Comparison of ENCODE assay signal across 20 cellular contexts in genomic region chr1:207922554-207922953, GRCh38. TPM values are rescaled to one million over a fixed set of nuclear protein-coding genes. Genes with fewer than 3 reads are reported as not detected.
DNase-seq lines count a peak whose midpoint lies in the region; ATAC-seq and TF ChIP-seq lines count a peak whose summit lies in the region.
"Had no signal": no experiment of that assay in that cellular context is flagged by ENCODE, and none has a peak within 500 bp of the region (broad histone marks: within the 10 kb centered on the region; RNA-seq: fewer than 3 reads in every experiment).

No MANE protein-coding gene starts in this region.

- H3K4me3 Mint-ChIP-seq in natural killer cell treated with Interleukin-12 subunit alpha and Interleukin-12 subunit beta and Interleukin-15 and Interleukin-18, amount 100 ng/mL, for 72 hours: no peak overlapping the region
- H3K4me3 Mint-ChIP-seq in natural killer cell (no peak overlapping the region), HFFc6 (no peak overlapping the region; the same call in 1 of the 2 replicates), T-helper 17 cell (no peak overlapping the region)
- H3K4me3 Mint-ChIP-seq: endodermal cell, immature natural killer cell had no signal

- peaks cover 40% of the 10 kb centered on the region for H3K4me1 ChIP-seq in right cardiac atrium (ENCODE audit: control insufficient read depth, insufficient read depth, low read length)
- H3K4me1 ChIP-seq: SJSA1 had no signal

- H3K27me3 ChIP-seq in right cardiac atrium (ENCODE audit: control insufficient read depth, insufficient read depth): no peaks in the 10 kb centered on the region
- H3K27me3 ChIP-seq: brain microvascular endothelial cell, SJSA1 had no signal

- peaks cover 20 to 35% of the 10 kb centered on the region in 2 donors for H3K27me3 Mint-ChIP-seq in natural killer cell treated with Interleukin-12 subunit alpha and Interleukin-12 subunit beta and Interleukin-15 and Interleukin-18, amount 100 ng/mL, for 72 hours
- H3K27me3 Mint-ChIP-seq in natural killer cell (ENCODE audit: low read depth in 2 of 2) (peaks cover 22 to 65% of the 10 kb centered on the region in 2 donors), HFFc6 (ENCODE audit: insufficient read depth) (peaks cover 49% of the 10 kb centered on the region), T-helper 17 cell (peaks cover 79% of the 10 kb centered on the region)

- H3K27ac ChIP-seq in right cardiac atrium (ENCODE audit: low read length): peak overlapping the region; percentile 96
- H3K27ac ChIP-seq: brain microvascular endothelial cell, SJSA1 had no signal

- ATAC-seq in natural killer cell treated with Interleukin-12 subunit alpha and Interleukin-12 subunit beta and Interleukin-15 and Interleukin-18, amount 100 ng/mL, for 72 hours: peak; percentile 9 to 17
- ATAC-seq in natural killer cell (no peak), right cardiac atrium (peak; percentile 92 to 95), T-helper 17 cell (no peak)

- H3K9me3 Mint-ChIP-seq in natural killer cell treated with Interleukin-12 subunit alpha and Interleukin-12 subunit beta and Interleukin-15 and Interleukin-18, amount 100 ng/mL, for 72 hours: no peaks in the 10 kb centered on the region
- H3K9me3 Mint-ChIP-seq in natural killer cell: no peaks in the 10 kb centered on the region
- H3K9me3 Mint-ChIP-seq in HFFc6: no peaks in the 10 kb centered on the region
- H3K9me3 Mint-ChIP-seq: endodermal cell, H9, immature natural killer cell had no signal

- no peaks in the 10 kb centered on the region for H3K4me1 Mint-ChIP-seq in natural killer cell treated with Interleukin-12 subunit alpha and Interleukin-12 subunit beta and Interleukin-15 and Interleukin-18, amount 100 ng/mL, for 72 hours (ENCODE audit: low read depth in 2 of 2)
- H3K4me1 Mint-ChIP-seq in natural killer cell: no peaks in the 10 kb centered on the region
- H3K4me1 Mint-ChIP-seq in HFFc6 (ENCODE audit: low read depth): peaks cover 7% of the 10 kb centered on the region
- H3K4me1 Mint-ChIP-seq in T-helper 17 cell: no peaks in the 10 kb centered on the region
- H3K4me1 Mint-ChIP-seq: immature natural killer cell had no signal

- H3K4me3 ChIP-seq in right cardiac atrium (ENCODE audit: low read length): no peak overlapping the region
- H3K4me3 ChIP-seq: SJSA1 had no signal

- 16% methylated on average over 8 of the region's 8 CpGs for WGBS in right cardiac atrium

- TF ChIP-seq CTCF in natural killer cell (IDR thresholded peaks at IDR 0.05) (no peak), HFFc6 (IDR thresholded peaks at IDR 0.05) (no peak)

- no peak overlapping the region for H3K27ac Mint-ChIP-seq in natural killer cell treated with Interleukin-12 subunit alpha and Interleukin-12 subunit beta and Interleukin-15 and Interleukin-18, amount 100 ng/mL, for 72 hours
- no peak overlapping the region for H3K27ac Mint-ChIP-seq in natural killer cell
- no peak overlapping the region for H3K27ac Mint-ChIP-seq in HFFc6
- no peak overlapping the region for H3K27ac Mint-ChIP-seq in T-helper 17 cell
- H3K27ac Mint-ChIP-seq: endodermal cell, H9, immature natural killer cell had no signal

- no peaks in the 10 kb centered on the region for H3K9me3 ChIP-seq in right cardiac atrium (ENCODE audit: control insufficient read depth, low read length)
- H3K9me3 ChIP-seq in T-helper 17 cell (ENCODE audit: control insufficient read depth, low read length, poor library complexity, severe bottlenecking): no peaks in the 10 kb centered on the region
- H3K9me3 ChIP-seq: SJSA1 had no signal

- intact Hi-C loops in natural killer cell (cut with micrococcal nuclease) (no loop called here), right cardiac atrium (cut with DNase I) (loop anchor here in 1 of 4 donors (5.0 kb wide), 1 partner anchor 40 kb away; no protein-coding TSS in a partner anchor)

- DNase-seq in natural killer cell treated with Interleukin-12 subunit alpha and Interleukin-12 subunit beta and Interleukin-15 and Interleukin-18, amount 100 ng/mL, for 72 hours (ENCODE audit: low spot score): no peak
- DNase-seq in natural killer cell (no peak), right cardiac atrium (peak; percentile 82 to 92 (median 90)), retina (peak; percentile 35), dedifferentiated amniotic fluid mesenchymal stem cell (ENCODE audit: extremely low spot score) (no peak), HFFc6 (no peak), T-helper 17 cell (no peak), foreskin melanocyte (no peak)
- DNase-seq: activated CD4-positive, alpha-beta T cell treated with anti-CD3 and anti-CD28 coated beads, Interleukin-2, amount 50 U/mL, for 1 hour; activated naive CD4-positive, alpha-beta T cell treated with anti-CD3 and anti-CD28 coated beads, Interleukin-2, amount 50 U/mL, for 16 hours; activated T-cell treated with anti-CD3 and anti-CD28 coated beads for 4 hours; brain microvascular endothelial cell; DMS79 treated with DMSO at 0.1 percent for 48 hours; endodermal cell; H9; immature natural killer cell; NCI-H1694 treated with DMSO at 0.1 percent for 48 hours; T1000 had no signal

- no peaks in the 10 kb centered on the region for H3K36me3 Mint-ChIP-seq in natural killer cell treated with Interleukin-12 subunit alpha and Interleukin-12 subunit beta and Interleukin-15 and Interleukin-18, amount 100 ng/mL, for 72 hours
- H3K36me3 Mint-ChIP-seq in natural killer cell (no peaks in the 10 kb centered on the region), HFFc6 (ENCODE audit: low read depth) (no peaks in the 10 kb centered on the region), T-helper 17 cell (ENCODE audit: low read depth) (peaks cover 4% of the 10 kb centered on the region)

RNA-seq across cellular contexts. Expression of gene CD34, which starts 11.6 kb away (rescaled TPM):
- not detected for total RNA-seq in natural killer cell treated with Interleukin-12 subunit alpha and Interleukin-12 subunit beta and Interleukin-15 and Interleukin-18, amount 100 ng/mL, for 72 hours
- total RNA-seq in natural killer cell (under 1 TPM in 2 of 3 donors, not detected in 1; 0.14 to 0.30 TPM), right cardiac atrium (100 to 1,000 TPM in 3 of 4 donors, 10 to 100 TPM in 1; 81.8 to 170 (median 123) TPM), T-helper 17 cell (under 1 TPM in 1 of 2 donors, not detected in 1; 0.20 TPM)
- 87.4 TPM for polyA plus RNA-seq in right cardiac atrium
- under 1 TPM; 0.31 to 0.60 (median 0.52) TPM for total RNA-seq in HFFc6 (2021; fragmentation: NEBNext Ultra II Directional; extraction: Animal tissue kit (Norgen Biotek cat#: 25700))
- total RNA-seq: NCI-H460 had no signal
- polyA plus RNA-seq: immature natural killer cell had no signal

Comparison
In these comparisons a context has a peak if more than half of its experiments do, and no peak if none do; other contexts are left out.
1. ATAC-seq: peak in natural killer cell treated with Interleukin-12 subunit alpha and Interleukin-12 subunit beta and Interleukin-15 and Interleukin-18, amount 100 ng/mL, for 72 hours (2 of 2) and right cardiac atrium (2 of 2); none in natural killer cell (0 of 3) and T-helper 17 cell (single experiment).
2. DNase-seq: peak in right cardiac atrium (3 of 3) and retina (single experiment); none in natural killer cell treated with Interleukin-12 subunit alpha and Interleukin-12 subunit beta and Interleukin-15 and Interleukin-18, amount 100 ng/mL, for 72 hours (single experiment), natural killer cell (single experiment), dedifferentiated amniotic fluid mesenchymal stem cell (single experiment), HFFc6 (single experiment), T-helper 17 cell (0 of 3) and foreskin melanocyte (single experiment).
3. RNA of gene CD34, which starts 11.6 kb away (total RNA-seq): 81.8 to 170 TPM in right cardiac atrium; 0.31 to 0.60 TPM in HFFc6, 0.20 TPM in T-helper 17 cell, 0.14 to 0.30 TPM in natural killer cell and not detected in natural killer cell treated with Interleukin-12 subunit alpha and Interleukin-12 subunit beta and Interleukin-15 and Interleukin-18, amount 100 ng/mL, for 72 hours; every median in the first group is over 10 times any median in the second.